ENCODE assay signal across 14 cellular contexts in genomic region chr7:17095951-17096350, GRCh38.
"Had no signal": no experiment of that assay in that cellular context is flagged by ENCODE, and none has a peak within 500 bp of the region (broad histone marks: within the 10 kb centered on the region; RNA-seq: fewer than 3 reads in every experiment).

No MANE protein-coding gene starts in this region.

- H3K27ac ChIP-seq: adrenal gland, coronary artery, psoas muscle, right lobe of liver had no signal

- H3K4me3 ChIP-seq: adrenal gland, coronary artery, psoas muscle, right lobe of liver had no signal

- H3K4me1 ChIP-seq: psoas muscle had no signal

- FAIRE-seq: endothelial cell of umbilical vein had no signal

- H3K9me3 ChIP-seq: adrenal gland, psoas muscle, right lobe of liver had no signal

- DNase-seq: activated CD4-positive, CD25-positive, alpha-beta regulatory T cell; activated naive CD4-positive, alpha-beta T cell treated with anti-CD3 and anti-CD28 coated beads, Interleukin-2, amount 50 U/mL, for 16 hours; activated T-cell treated with anti-CD3 and anti-CD28 coated beads, Interleukin-2, amount 50 U/mL, for 1 hour; adrenal gland; central memory CD4-positive, alpha-beta T cell; effector CD4-positive, alpha-beta T cell; immature natural killer cell; natural killer cell; nucleus accumbens; psoas muscle; right lobe of liver; stimulated activated naive CD8-positive, alpha-beta T cell treated with anti-CD3 and anti-CD28 coated beads, Interleukin-15, Interleukin-2, amounts not matched to agents 100 U/mL and 50 U/mL, for 24 hours had no signal

- H3K27me3 ChIP-seq: adrenal gland, right lobe of liver had no signal

- ATAC-seq: natural killer cell; psoas muscle; stimulated activated naive CD8-positive, alpha-beta T cell treated with anti-CD3 and anti-CD28 coated beads, Interleukin-15, Interleukin-2, amounts not matched to agents 100 U/mL and 50 U/mL, for 24 hours had no signal

- H3K36me3 ChIP-seq: adrenal gland, right lobe of liver had no signal
